Comparison of ENCODE assay signal across 8 cellular contexts in the genomic region with DNA sequence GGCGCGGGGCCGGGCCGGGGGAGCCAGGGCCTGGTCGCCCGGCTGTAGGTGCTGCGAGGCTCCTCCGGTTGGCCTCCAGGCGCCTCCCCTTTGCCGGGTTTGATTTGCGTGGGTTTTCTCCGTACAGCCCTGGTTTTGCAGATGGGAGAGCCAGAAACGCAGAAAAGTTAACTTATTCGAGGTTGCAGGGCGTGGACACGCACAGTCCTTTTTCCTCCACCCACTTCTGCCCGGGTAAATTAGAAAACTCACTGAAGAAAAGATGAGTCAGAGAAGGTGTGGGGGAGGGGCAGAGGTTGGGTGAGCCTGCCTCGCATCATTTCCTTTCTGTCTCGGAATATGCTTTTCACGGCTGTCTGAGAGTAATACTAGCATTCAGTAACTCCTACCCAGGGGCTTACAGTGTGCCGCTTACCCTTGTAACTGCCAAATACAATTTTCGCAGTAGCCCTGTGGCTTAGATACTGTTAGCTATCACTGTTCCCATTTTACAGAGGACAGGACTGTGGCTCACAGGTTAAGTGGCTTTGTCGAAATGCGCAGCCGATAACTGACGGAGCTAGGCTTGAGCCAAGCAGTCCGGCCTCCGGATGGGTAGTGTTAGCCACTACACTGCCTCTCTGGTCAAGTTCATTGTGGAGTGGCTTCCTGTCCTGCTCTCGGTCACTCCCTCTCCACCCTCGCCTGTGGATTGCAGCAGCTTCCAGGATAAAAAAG. TPM values are rescaled to one million over a fixed set of nuclear protein-coding genes. Genes with fewer than 3 reads are reported as not detected.
DNase-seq lines count a peak whose midpoint lies in the region; ATAC-seq, FAIRE-seq and TF ChIP-seq lines count a peak whose summit lies in the region.

No MANE protein-coding gene starts in this region.

- CTCF ChIA-PET in A549 (lab: Yijun Ruan, JAX) = interaction anchor here (1.0 to 16.0 kb wide), 5 partner anchors 8 to 292 kb away, joined by 3 to 233 read pairs (median 6); no protein-coding TSS in a partner anchor

- no peak; a peak in 1 of 5 replicates for TF ChIP-seq RAD21 in A549 (conservative IDR thresholded peaks at IDR 0.05 in 1 of 2, IDR thresholded peaks at IDR 0.05 in 1 of 2)

- peak overlapping the region; percentile 92 for H3K4me2 ChIP-seq in A549

- peaks cover 25% of the 10 kb centered on the region for H3K4me1 Mint-ChIP-seq in neural crest cell
- peaks cover 49% of the 10 kb centered on the region for H3K4me1 Mint-ChIP-seq in stimulated activated naive CD8-positive, alpha-beta T cell treated with anti-CD3 and anti-CD28 coated beads, Interleukin-15, Interleukin-2, amounts not matched to agents 100 ng/mL and 50 ng/mL, for 24 hours (ENCODE audit: low read depth)

- H3K4me3 Mint-ChIP-seq in neural crest cell = peak overlapping the region; percentile 96
- peak overlapping the region; percentile 96 for H3K4me3 Mint-ChIP-seq in stimulated activated naive CD8-positive, alpha-beta T cell treated with anti-CD3 and anti-CD28 coated beads, Interleukin-15, Interleukin-2, amounts not matched to agents 100 ng/mL and 50 ng/mL, for 24 hours

- no peak for FAIRE-seq in A549 (lab: Jason Lieb, UNC)

- no peak for TF ChIP-seq EP300 in A549 (IDR thresholded peaks at IDR 0.05)

- no peaks in the 10 kb centered on the region for H3K9me3 ChIP-seq in A549

- peak; percentile 54 to 56 for DNase-seq in A549 (ENCODE audit: low read depth in 1 of 2, low spot score in 1 of 2)
- peak; percentile 90 for DNase-seq in activated T-cell treated with anti-CD3 and anti-CD28 coated beads, Interleukin-2, amount 50 U/mL, for 48 hours
- DNase-seq in fibroblast of pulmonary artery (ENCODE audit: low read depth) = peak; percentile 88
- DNase-seq in neural crest cell (ENCODE audit: low read depth, low spot score) = peak; percentile 26

- H3K27ac ChIP-seq in A549 = peak overlapping the region; percentile 97

- TF ChIP-seq CTCF in A549 (IDR thresholded peaks at IDR 0.05) = no peak
- no peak for TF ChIP-seq CTCF in fibroblast of pulmonary artery (IDR thresholded peaks at IDR 0.05; ENCODE audit: low read length, missing control alignments)
- TF ChIP-seq CTCF in neural crest cell (conservative IDR thresholded peaks at IDR 0.05) = no peak

- WGBS in A549 (ENCODE audit: missing lambda C conversion rate) = 3% methylated on average over 23 of the region's 30 CpGs

- H3K36me3 Mint-ChIP-seq in neural crest cell (ENCODE audit: low read depth) = peaks cover 9% of the 10 kb centered on the region
- peaks cover 39% of the 10 kb centered on the region for H3K36me3 Mint-ChIP-seq in stimulated activated naive CD8-positive, alpha-beta T cell treated with anti-CD3 and anti-CD28 coated beads, Interleukin-15, Interleukin-2, amounts not matched to agents 100 ng/mL and 50 ng/mL, for 24 hours (ENCODE audit: low read depth)

- H3K27ac Mint-ChIP-seq in neural crest cell (ENCODE audit: unreplicated experiment) = peak overlapping the region; percentile 90
- H3K27ac Mint-ChIP-seq in stimulated activated naive CD8-positive, alpha-beta T cell treated with anti-CD3 and anti-CD28 coated beads, Interleukin-15, Interleukin-2, amounts not matched to agents 100 ng/mL and 50 ng/mL, for 24 hours = peak overlapping the region; percentile 96

- no peak; the same call in 1 of the 2 replicates for TF ChIP-seq POLR2A in A549 (IDR thresholded peaks at IDR 0.05; ENCODE audit: low read length)

- peaks cover 28% of the 10 kb centered on the region for H3K4me1 ChIP-seq in A549

- H3K4me3 ChIP-seq in A549 (peak overlapping the region; percentile 96), fibroblast of pulmonary artery (replicated peaks; ENCODE audit: low read depth, low read length) (peak overlapping the region; percentile 91)

- POLR2A ChIA-PET in A549 (lab: Yijun Ruan, JAX) = interaction anchor here (0.5 to 1.1 kb wide), 5 partner anchors 30 to 79 kb away, joined by 4 to 7 read pairs (median 6); a partner anchor contains a TSS

- peak; percentile 25 to 28; a peak in 4 of 6 replicates for ATAC-seq in A549
- ATAC-seq in GM18520 (IDR thresholded peaks at IDR 0.05; ENCODE audit: unreplicated experiment) = peak; percentile 18
- peak; percentile 34 for ATAC-seq in HG03108 (IDR thresholded peaks at IDR 0.05; ENCODE audit: unreplicated experiment)

- no peaks in the 10 kb centered on the region for H3K9me3 Mint-ChIP-seq in neural crest cell
- no peaks in the 10 kb centered on the region for H3K9me3 Mint-ChIP-seq in stimulated activated naive CD8-positive, alpha-beta T cell treated with anti-CD3 and anti-CD28 coated beads, Interleukin-15, Interleukin-2, amounts not matched to agents 100 ng/mL and 50 ng/mL, for 24 hours

- H3K27me3 Mint-ChIP-seq in neural crest cell (ENCODE audit: low read depth) = peaks cover 21% of the 10 kb centered on the region
- no peaks in the 10 kb centered on the region for H3K27me3 Mint-ChIP-seq in stimulated activated naive CD8-positive, alpha-beta T cell treated with anti-CD3 and anti-CD28 coated beads, Interleukin-15, Interleukin-2, amounts not matched to agents 100 ng/mL and 50 ng/mL, for 24 hours

TF ChIP-seq in A549, 52 proteins besides CTCF, POLR2A, EP300 and RAD21:
- TF ChIP-seq HOXB13 (CRISPR knock-in tag; IDR thresholded peaks at IDR 0.05; ENCODE audit: low read depth) (no peak), CHD2 (IDR thresholded peaks at IDR 0.05; ENCODE audit: low read length, partially characterized antibody) (peak; percentile 32), CBX2 (IDR thresholded peaks at IDR 0.05; ENCODE audit: borderline replicate concordance, low read depth) (no peak), EHMT2 (IDR thresholded peaks at IDR 0.05; ENCODE audit: low read depth) (no peak), KDM5A (IDR thresholded peaks at IDR 0.05) (0 out of 2 replicates have a peak, but pooled peaks have one; percentile 1), RNF2 (IDR thresholded peaks at IDR 0.05; ENCODE audit: borderline replicate concordance, low read depth) (no peak), MYC (IDR thresholded peaks at IDR 0.05; ENCODE audit: borderline replicate concordance, low read length) (no peak), EHF (CRISPR knock-in tag; IDR thresholded peaks at IDR 0.05) (no peak), FOSL2 (IDR thresholded peaks at IDR 0.05) (peak; percentile 66; the same call in 1 of the 2 replicates), FOSL2 (CRISPR knock-in tag; IDR thresholded peaks at IDR 0.05) (peak; percentile 84)

TF ChIP-seq in PFSK-1, 5 proteins besides CTCF, POLR2A, EP300 and RAD21:
- TF ChIP-seq POLR2AphosphoS5 (IDR thresholded peaks at IDR 0.05; ENCODE audit: low read depth, low read length) (no peak; the same call in 1 of the 2 replicates), FOXP2 (optimal IDR thresholded peaks at IDR 0.05; ENCODE audit: borderline replicate concordance, extremely low read depth, extremely low read length, insufficient read depth) (no peak), SIN3A (IDR thresholded peaks at IDR 0.05; ENCODE audit: borderline replicate concordance, insufficient read depth, low read length) (no peak), TAF1 (IDR thresholded peaks at IDR 0.05; ENCODE audit: borderline replicate concordance, insufficient read depth, low read length) (peak; percentile 53; the same call in 1 of the 2 replicates)
- TF ChIP-seq, protein P1, sequence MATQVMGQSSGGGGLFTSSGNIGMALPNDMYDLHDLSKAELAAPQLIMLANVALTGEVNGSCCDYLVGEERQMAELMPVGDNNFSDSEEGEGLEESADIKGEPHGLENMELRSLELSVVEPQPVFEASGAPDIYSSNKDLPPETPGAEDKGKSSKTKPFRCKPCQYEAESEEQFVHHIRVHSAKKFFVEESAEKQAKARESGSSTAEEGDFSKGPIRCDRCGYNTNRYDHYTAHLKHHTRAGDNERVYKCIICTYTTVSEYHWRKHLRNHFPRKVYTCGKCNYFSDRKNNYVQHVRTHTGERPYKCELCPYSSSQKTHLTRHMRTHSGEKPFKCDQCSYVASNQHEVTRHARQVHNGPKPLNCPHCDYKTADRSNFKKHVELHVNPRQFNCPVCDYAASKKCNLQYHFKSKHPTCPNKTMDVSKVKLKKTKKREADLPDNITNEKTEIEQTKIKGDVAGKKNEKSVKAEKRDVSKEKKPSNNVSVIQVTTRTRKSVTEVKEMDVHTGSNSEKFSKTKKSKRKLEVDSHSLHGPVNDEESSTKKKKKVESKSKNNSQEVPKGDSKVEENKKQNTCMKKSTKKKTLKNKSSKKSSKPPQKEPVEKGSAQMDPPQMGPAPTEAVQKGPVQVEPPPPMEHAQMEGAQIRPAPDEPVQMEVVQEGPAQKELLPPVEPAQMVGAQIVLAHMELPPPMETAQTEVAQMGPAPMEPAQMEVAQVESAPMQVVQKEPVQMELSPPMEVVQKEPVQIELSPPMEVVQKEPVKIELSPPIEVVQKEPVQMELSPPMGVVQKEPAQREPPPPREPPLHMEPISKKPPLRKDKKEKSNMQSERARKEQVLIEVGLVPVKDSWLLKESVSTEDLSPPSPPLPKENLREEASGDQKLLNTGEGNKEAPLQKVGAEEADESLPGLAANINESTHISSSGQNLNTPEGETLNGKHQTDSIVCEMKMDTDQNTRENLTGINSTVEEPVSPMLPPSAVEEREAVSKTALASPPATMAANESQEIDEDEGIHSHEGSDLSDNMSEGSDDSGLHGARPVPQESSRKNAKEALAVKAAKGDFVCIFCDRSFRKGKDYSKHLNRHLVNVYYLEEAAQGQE (IDR thresholded peaks at IDR 0.05; ENCODE audit: insufficient read depth in 1 of 2, low read depth in 2 of 2, low read length in 2 of 2) = 0 out of 4 replicates have a peak, but pooled peaks of 1 of the 2 experiments have one; percentile 19

RNA-seq across cellular contexts. Expression of a gene that starts 0.8 kb away (rescaled TPM):
- polyA plus RNA-seq in A549 (2011; rRNA removed) (30.2 and 34.7 TPM in 2 replicates), A549 (2017; fragmentation: RNase III; extraction: RNeasy Plus Mini Kit Qiagen cat#74134 plus additional on column Dnase treatment) (54.4 to 64.9 TPM (median 59.1 TPM) in 3 replicates)
- polyA plus RNA-seq in A549 (2012; cell fraction: cytosol; rRNA removed) = 28.2 and 38.1 TPM in 2 replicates
- 29.5 and 29.7 TPM in 2 replicates for polyA plus RNA-seq in A549 (2012; cell fraction: nucleus; rRNA removed)
- polyA minus RNA-seq in A549 (2011; rRNA and poly(A)+ RNA removed) = 35.3 and 37.0 TPM in 2 replicates
- 43.5 TPM for polyA plus RNA-seq in PFSK-1 (2012; ENCODE audit: insufficient read length, low read depth)
- total RNA-seq in neural crest cell = 29.2 and 30.4 TPM in 2 replicates

Comparison
In these comparisons a context has a peak if more than half of its experiments do, and no peak if none do; other contexts are left out.
1. Peak in every context shown above with its lines: DNase-seq, ATAC-seq, H3K4me3 ChIP-seq and H3K27ac ChIP-seq.
2. DNase-seq: peak in every context shown above with its lines; median percentile 90 in activated T-cell treated with anti-CD3 and anti-CD28 coated beads, Interleukin-2, amount 50 U/mL, for 48 hours; 88 in fibroblast of pulmonary artery; 55 in A549; 26 in neural crest cell.